ENCODE assay signal across 1 cellular context in genomic region chr14:101075801-101076413, GRCh38.
TF ChIP-seq lines count a peak whose summit lies in the region.

No MANE protein-coding gene starts in this region.

TF ChIP-seq in IMR-90, 13 proteins besides CTCF, POLR2A, EP300 and RAD21 (continued from another document):
- no peak for TF ChIP-seq USF2 (IDR thresholded peaks at IDR 0.05; ENCODE audit: low read depth, low read length)
- no peak for TF ChIP-seq RCOR1 (IDR thresholded peaks at IDR 0.05; ENCODE audit: insufficient replicate concordance, low read length)
- no peak for TF ChIP-seq CEBPB (IDR thresholded peaks at IDR 0.05; ENCODE audit: low read depth, low read length)
- TF ChIP-seq MAFK (IDR thresholded peaks at IDR 0.05; ENCODE audit: low read depth, low read length): no peak
- TF ChIP-seq MAZ (IDR thresholded peaks at IDR 0.05; ENCODE audit: borderline replicate concordance, low read depth, low read length): no peak
TF ChIP-seq in IMR-90: peak in this region for 0.
